ENCODE assay signal across 8 cellular contexts in genomic region chr2:134918518-134919359, GRCh38. TPM values are rescaled to one million over a fixed set of nuclear protein-coding genes. Genes with fewer than 3 reads are reported as not detected.
DNase-seq lines count a peak whose midpoint lies in the region; ATAC-seq and TF ChIP-seq lines count a peak whose summit lies in the region.

TSS of gene CCNT2 (plus strand) at chr2:134918822. CDS start at chr2:134918855, 33 bp downstream.

- DNase-seq in BJ (ENCODE audit: low read depth) (peak; percentile 94), NCI-H69 (lab: John Stamatoyannopoulos, UW) (peak; percentile 97), coronary artery (ENCODE audit: low spot score) (peak; percentile 100)
- DNase-seq in activated CD4-positive, alpha-beta T cell treated with anti-CD3 and anti-CD28 coated beads, Interleukin-2, amount 10 ng/mL, durations not matched to agents 7 days and 5 days, result peak; percentile 99
- DNase-seq in stimulated activated CD4-positive, alpha-beta T cell treated with anti-CD3 and anti-CD28 coated beads, Interleukin-1b, Interleukin-23, amount 100 ng/mL, for 4 hours (ENCODE audit: low read depth in 2 of 2), result peak; percentile 99

- TF ChIP-seq CTCF in BJ (IDR thresholded peaks at IDR 0.05; ENCODE audit: insufficient read depth, low read depth, low read length) (no peak), coronary artery (IDR thresholded peaks at IDR 0.05) (no peak)

- H3K27ac Mint-ChIP-seq in activated CD4-positive, alpha-beta T cell treated with anti-CD3 and anti-CD28 coated beads, Interleukin-2, amount 10 ng/mL, durations not matched to agents 7 days and 5 days, result peak within 1 kb of the TSS; percentile 98

- ATAC-seq in GM19328 (IDR thresholded peaks at IDR 0.05; ENCODE audit: unreplicated experiment), result peak; percentile 74
- peak; percentile 82 for ATAC-seq in HG03520 (IDR thresholded peaks at IDR 0.05; ENCODE audit: unreplicated experiment)

- H3K36me3 ChIP-seq in BJ (ENCODE audit: control insufficient read depth, insufficient read depth, low read length), result no peaks in the 10 kb centered on the region

- no peaks in the 10 kb centered on the region for H3K27me3 Mint-ChIP-seq in activated CD4-positive, alpha-beta T cell treated with anti-CD3 and anti-CD28 coated beads, Interleukin-2, amount 10 ng/mL, durations not matched to agents 7 days and 5 days

- H3K4me1 Mint-ChIP-seq in activated CD4-positive, alpha-beta T cell treated with anti-CD3 and anti-CD28 coated beads, Interleukin-2, amount 10 ng/mL, durations not matched to agents 7 days and 5 days, result peaks cover 36% of the 10 kb centered on the region

- H3K27me3 ChIP-seq in BJ (ENCODE audit: control insufficient read depth, insufficient read depth, low read length) (no peaks in the 10 kb centered on the region), layer of hippocampus (ENCODE audit: control insufficient read depth, insufficient read depth, low read length) (no peaks in the 10 kb centered on the region)

- peaks cover 3% of the 10 kb centered on the region for H3K9me3 Mint-ChIP-seq in activated CD4-positive, alpha-beta T cell treated with anti-CD3 and anti-CD28 coated beads, Interleukin-2, amount 10 ng/mL, durations not matched to agents 7 days and 5 days

- H3K27ac ChIP-seq in coronary artery, result peak within 1 kb of the TSS; percentile 94 to 97
- H3K27ac ChIP-seq in layer of hippocampus (ENCODE audit: low read depth, low read length), result peak within 1 kb of the TSS; percentile 96

- H3K36me3 Mint-ChIP-seq in activated CD4-positive, alpha-beta T cell treated with anti-CD3 and anti-CD28 coated beads, Interleukin-2, amount 10 ng/mL, durations not matched to agents 7 days and 5 days (ENCODE audit: low read depth), result peaks cover 28% of the 10 kb centered on the region

- POLR2A ChIA-PET in BJ (lab: Charles Lee), result no interaction called here
- POLR2A ChIA-PET in activated CD4-positive, alpha-beta T cell treated with anti-CD3 and anti-CD28 coated beads, Interleukin-2, amount 10 ng/mL, durations not matched to agents 7 days and 5 days (lab: Charles Lee), result no interaction called here

- peak within 1 kb of the TSS; percentile 94 for H3K4me3 Mint-ChIP-seq in activated CD4-positive, alpha-beta T cell treated with anti-CD3 and anti-CD28 coated beads, Interleukin-2, amount 10 ng/mL, durations not matched to agents 7 days and 5 days

- CTCF ChIA-PET in BJ (lab: Yijun Ruan, JAX), result interaction anchor here (0.6 kb wide), 1 partner anchor 73 kb away, joined by 3 read pairs; no protein-coding TSS in a partner anchor
- CTCF ChIA-PET in activated CD4-positive, alpha-beta T cell treated with anti-CD3 and anti-CD28 coated beads, Interleukin-2, amount 10 ng/mL, durations not matched to agents 7 days and 5 days (lab: Charles Lee), result interaction anchor here (1.7 kb wide), 1 partner anchor 21 kb away, joined by 5 read pairs; no protein-coding TSS in a partner anchor

- H3K4me3 ChIP-seq in BJ (ENCODE audit: low read depth, low read length) (peak within 1 kb of the TSS; percentile 100), coronary artery (peak within 1 kb of the TSS; percentile 94)

RNA-seq across cellular contexts. Expression of gene CCNT2, which starts in this region (rescaled TPM):
- polyA plus RNA-seq in BJ (2011; rRNA removed), result 9.1 and 13.8 TPM in 2 replicates
- 15.2 and 18.3 TPM in 2 replicates for polyA minus RNA-seq in BJ (2011; rRNA and poly(A)+ RNA removed)
- 10 to 100 TPM; 43.5 to 50.4 TPM for total RNA-seq in activated CD4-positive, alpha-beta T cell treated with anti-CD3 and anti-CD28 coated beads, Interleukin-2, amount 10 ng/mL, durations not matched to agents 7 days and 5 days

Comparison
In these comparisons a context has a peak if more than half of its experiments do, and no peak if none do; other contexts are left out.
1. Peak in every context shown above with its lines: DNase-seq, ATAC-seq, H3K4me3 ChIP-seq and H3K27ac ChIP-seq.